In the genomic region with DNA sequence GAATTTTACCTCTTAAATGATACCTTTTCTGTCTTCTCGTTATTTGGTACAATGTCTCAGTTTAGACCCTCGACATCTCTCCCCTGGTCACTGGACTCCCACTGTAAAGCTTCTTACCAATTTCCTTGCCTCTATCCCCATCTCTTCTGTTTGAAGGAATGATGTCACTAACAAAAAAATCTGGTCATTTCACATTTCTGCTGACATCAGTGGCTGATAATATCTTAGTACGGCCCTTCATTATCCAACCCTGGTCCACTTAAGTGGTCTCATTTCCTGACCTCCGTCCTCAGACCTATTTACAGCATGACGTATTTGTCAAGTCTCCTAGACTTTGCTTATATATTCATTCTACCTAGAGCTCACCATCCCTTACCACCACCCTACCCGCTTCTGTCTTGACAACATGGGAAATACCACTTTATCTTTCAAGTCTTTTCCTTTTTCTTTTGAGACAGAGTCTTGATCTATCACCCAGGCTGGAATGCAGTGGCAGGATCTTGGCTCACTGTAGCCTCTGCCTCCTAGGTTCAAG, we compare ENCODE assay signal across 23 cellular contexts.
DNase-seq lines count a peak whose midpoint lies in the region; ATAC-seq, FAIRE-seq and TF ChIP-seq lines count a peak whose summit lies in the region.
"Had no signal": no experiment of that assay in that cellular context is flagged by ENCODE, and none has a peak within 500 bp of the region (broad histone marks: within the 10 kb centered on the region; RNA-seq: fewer than 3 reads in every experiment).

No MANE protein-coding gene starts in this region.

- H4K8ac ChIP-seq in trophoblast cell (ENCODE audit: low read depth, low read length): no peak overlapping the region

- no peak overlapping the region for H2BK120ac ChIP-seq in trophoblast cell (ENCODE audit: insufficient read depth, low read length, poor library complexity)

- TF ChIP-seq RAD21 in HepG2 (CRISPR knock-in tag; IDR thresholded peaks at IDR 0.05): no peak

- H2AFZ ChIP-seq in HepG2 (ENCODE audit: low read length) (no peak overlapping the region), trophoblast cell (ENCODE audit: insufficient read depth, low read length, poor library complexity) (no peak overlapping the region)

- H4K91ac ChIP-seq in trophoblast cell (ENCODE audit: low read depth, low read length): no peak overlapping the region

- peaks cover 2% of the 10 kb centered on the region for H3K79me1 ChIP-seq in trophoblast cell (ENCODE audit: low read length)

- H3K4me2 ChIP-seq in HepG2 (ENCODE audit: low read depth, low read length): no peak overlapping the region
- H3K4me2 ChIP-seq in trophoblast cell (ENCODE audit: low read length): no peak overlapping the region
- H3K4me2 ChIP-seq: A549; BLaER1 treated with 17β-estradiol and CSF1 and Interleukin-3, amounts not matched to agents 10 nM and 100 nM had no signal

- no peak overlapping the region for H3K9ac ChIP-seq in HepG2 (ENCODE audit: insufficient read depth, low read depth, low read length)
- no peak overlapping the region for H3K9ac ChIP-seq in trophoblast cell (ENCODE audit: low read length)
- H3K9ac ChIP-seq: BLaER1 treated with 17β-estradiol and CSF1 and Interleukin-3, amounts not matched to agents 10 nM and 100 nM had no signal

- H3K18ac ChIP-seq in trophoblast cell (ENCODE audit: low read length): no peak overlapping the region

- WGBS in HepG2 (ENCODE audit: low lambda C conversion rate): 12% methylated on average over 6 of the region's 6 CpGs
- WGBS in right lobe of liver (ENCODE audit: insufficient coverage, low coverage, low lambda C conversion rate, missing lambda C conversion rate): 81% methylated on average over 6 of the region's 6 CpGs
- no CpG with 5 or more reads among the region's 6 CpGs for WGBS in trophoblast cell (ENCODE audit: extremely low coverage, insufficient coverage, insufficient read length)

- H3K36me3 ChIP-seq in HepG2 (replicated peaks in 1 of 2; ENCODE audit: control insufficient read depth in 1 of 2, insufficient read depth in 2 of 2, low read length in 2 of 2) (no peaks in the 10 kb centered on the region), right lobe of liver (no peaks in the 10 kb centered on the region), trophoblast cell (ENCODE audit: control insufficient read depth in 1 of 2, insufficient read depth in 2 of 2, low read length in 2 of 2) (no peaks in the 10 kb centered on the region)

- H4K20me1 ChIP-seq in HepG2 (ENCODE audit: insufficient read depth, low read length): no peaks in the 10 kb centered on the region

- TF ChIP-seq EP300 in HepG2 (IDR thresholded peaks at IDR 0.05; ENCODE audit: low read depth in 2 of 2, low read length in 2 of 2) (no peak), HepG2 (CRISPR knock-in tag; IDR thresholded peaks at IDR 0.05; ENCODE audit: borderline replicate concordance) (no peak)

- H2BK12ac ChIP-seq in trophoblast cell (ENCODE audit: low read length): no peak overlapping the region

- CTCF ChIA-PET in HepG2 (lab: Yijun Ruan, JAX; ENCODE audit: low intra/inter-chr PET ratio, low total read pairs): no interaction called here

- DNase-seq in HepG2 (ENCODE audit: low spot score) (no peak), right lobe of liver (no peak), trophoblast cell (peak; percentile 70 to 91), NCI-H2107 (lab: John Stamatoyannopoulos, UW) (no peak)
- DNase-seq: AML-193; CD4-positive, alpha-beta memory T cell; CD4-positive, CD25-positive, alpha-beta regulatory T cell; CD8-positive, alpha-beta memory T cell; COR-L47; DMS 273 treated with DMSO at 0.1 percent for 48 hours; DMS153; DMS53; DMS79; DND-41; EL; GDM1 had no signal

- H3K79me2 ChIP-seq in HepG2 (ENCODE audit: insufficient read depth, low read length) (no peaks in the 10 kb centered on the region), trophoblast cell (ENCODE audit: control insufficient read depth, insufficient read depth, low read length, poor library complexity) (no peaks in the 10 kb centered on the region)

- no TSS peak for BruUV-seq in HepG2 (replicated peaks; lab: Mats Ljungman, UMichigan)

- no peak for FAIRE-seq in HepG2 (lab: Jason Lieb, UNC)
- FAIRE-seq: A549, GM12878, GM12892, GM18507 had no signal

- TF ChIP-seq CTCF in HepG2 (CRISPR knock-in tag; IDR thresholded peaks at IDR 0.05): no peak
- TF ChIP-seq CTCF in right lobe of liver (IDR thresholded peaks at IDR 0.05): no peak
- TF ChIP-seq CTCF in C4-2B (conservative IDR thresholded peaks at IDR 0.05): no peak

- no peak for TF ChIP-seq POLR2A in HepG2 (IDR thresholded peaks at IDR 0.05; ENCODE audit: insufficient read depth in 1 of 2, low read depth in 2 of 2, low read length in 2 of 2)
- no peak for TF ChIP-seq POLR2A in right lobe of liver (IDR thresholded peaks at IDR 0.05)

- POLR2A ChIA-PET in HepG2 (lab: Yijun Ruan, JAX): no interaction called here

- H3K27ac ChIP-seq in HepG2 (ENCODE audit: extremely low read length, insufficient read depth, low read length) (no peak overlapping the region), right lobe of liver (no peak overlapping the region), C4-2B (peak overlapping the region; percentile 10; the same call in 1 of the 2 replicates), trophoblast cell (ENCODE audit: low read depth, low read length) (peak overlapping the region; percentile 28)
- H3K27ac ChIP-seq: 22Rv1; A549; BLaER1 treated with 17β-estradiol and CSF1 and Interleukin-3, amounts not matched to agents 10 nM and 100 nM had no signal

- no peak overlapping the region for H3K4me3 ChIP-seq in HepG2 (replicated peaks in 1 of 3; ENCODE audit: insufficient read depth in 1 of 3, low read depth in 2 of 3, low read length in 3 of 3)
- H3K4me3 ChIP-seq in right lobe of liver: no peak overlapping the region
- H3K4me3 ChIP-seq in trophoblast cell (ENCODE audit: low read depth, low read length): no peak overlapping the region
- H3K4me3 ChIP-seq: A549; BLaER1 treated with 17β-estradiol and CSF1 and Interleukin-3, amounts not matched to agents 10 nM and 100 nM; GM12878 had no signal

- intact Hi-C loops in HepG2 (cut with micrococcal nuclease; ENCODE audit: unreplicated experiment): no loop called here
- intact Hi-C loops in right lobe of liver (cut with DNase I): no loop called here

- no peaks in the 10 kb centered on the region; a peak in 1 of 5 replicates for H3K27me3 ChIP-seq in HepG2 (ENCODE audit: control insufficient read depth in 1 of 2, insufficient read depth in 2 of 2, low read length in 2 of 2)
- no peaks in the 10 kb centered on the region for H3K27me3 ChIP-seq in right lobe of liver
- H3K27me3 ChIP-seq in trophoblast cell (ENCODE audit: insufficient read depth, low read length): no peaks in the 10 kb centered on the region
- H3K27me3 ChIP-seq: BLaER1 treated with 17β-estradiol and CSF1 and Interleukin-3, amounts not matched to agents 10 nM and 100 nM had no signal

- H3K4ac ChIP-seq in trophoblast cell (ENCODE audit: low read depth, low read length): no peak overlapping the region

- H3K4me1 ChIP-seq in HepG2 (ENCODE audit: insufficient read depth, low read length) (no peaks in the 10 kb centered on the region), right lobe of liver (no peaks in the 10 kb centered on the region), trophoblast cell (ENCODE audit: control insufficient read depth in 1 of 2, insufficient read depth in 2 of 2, low read length in 2 of 2) (peaks cover 2 to 5% of the 10 kb centered on the region in 2 experiments)
- H3K4me1 ChIP-seq: A549; BLaER1 treated with 17β-estradiol and CSF1 and Interleukin-3, amounts not matched to agents 10 nM and 100 nM had no signal

- no peak overlapping the region for H3K23ac ChIP-seq in trophoblast cell (ENCODE audit: low read length)

- in situ Hi-C loops in HepG2 (cut with HindIII; ENCODE audit: extremely low pct_ligation_motif_present, low pct_unique_long_range_greater_than_20kb): no loop called here

- no peak overlapping the region for H3K14ac ChIP-seq in trophoblast cell (ENCODE audit: low read length)

- ATAC-seq in HepG2: no peak
- ATAC-seq in right lobe of liver: no peak
- ATAC-seq: A549, GM12878 had no signal

- H2AK5ac ChIP-seq in trophoblast cell (ENCODE audit: low read length): no peak overlapping the region

- H4K12ac ChIP-seq in trophoblast cell (ENCODE audit: low read depth, low read length): no peak overlapping the region

- H3K9me3 ChIP-seq in HepG2 (ENCODE audit: low read length) (no peaks in the 10 kb centered on the region), right lobe of liver (no peaks in the 10 kb centered on the region), trophoblast cell (ENCODE audit: insufficient read depth, low read depth, low read length) (no peaks in the 10 kb centered on the region)
- H3K9me3 ChIP-seq: A549 had no signal

- H2BK5ac ChIP-seq in trophoblast cell (ENCODE audit: low read depth, low read length, poor library complexity): no peak overlapping the region

TF ChIP-seq in HepG2, 621 proteins besides CTCF, POLR2A, EP300 and RAD21:
- TF ChIP-seq, protein P1, sequence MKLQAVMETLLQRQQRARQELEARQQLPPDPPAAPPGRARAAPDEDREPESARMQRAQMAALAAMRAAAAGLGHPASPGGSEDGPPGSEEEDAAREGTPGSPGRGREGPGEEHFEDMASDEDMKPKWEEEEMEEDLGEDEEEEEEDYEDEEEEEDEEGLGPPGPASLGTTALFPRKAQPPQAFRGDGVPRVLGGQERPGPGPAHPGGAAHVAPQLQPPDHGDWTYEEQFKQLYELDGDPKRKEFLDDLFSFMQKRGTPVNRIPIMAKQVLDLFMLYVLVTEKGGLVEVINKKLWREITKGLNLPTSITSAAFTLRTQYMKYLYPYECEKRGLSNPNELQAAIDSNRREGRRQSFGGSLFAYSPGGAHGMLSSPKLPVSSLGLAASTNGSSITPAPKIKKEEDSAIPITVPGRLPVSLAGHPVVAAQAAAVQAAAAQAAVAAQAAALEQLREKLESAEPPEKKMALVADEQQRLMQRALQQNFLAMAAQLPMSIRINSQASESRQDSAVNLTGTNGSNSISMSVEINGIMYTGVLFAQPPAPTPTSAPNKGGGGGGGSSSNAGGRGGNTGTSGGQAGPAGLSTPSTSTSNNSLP (IDR thresholded peaks at IDR 0.05; ENCODE audit: low read depth, low read length): no peak
- TF ChIP-seq ZNF530 (CRISPR knock-in tag; IDR thresholded peaks at IDR 0.05; ENCODE audit: low read depth): no peak
- TF ChIP-seq CHD4 (IDR thresholded peaks at IDR 0.05; ENCODE audit: borderline replicate concordance, low read length): no peak
- TF ChIP-seq ATF7 (IDR thresholded peaks at IDR 0.05): 0 out of 2 replicates have a peak, but pooled peaks have one; percentile 23
- TF ChIP-seq ATF7 (CRISPR knock-in tag; IDR thresholded peaks at IDR 0.05): no peak
- TF ChIP-seq GTF2F1 (IDR thresholded peaks at IDR 0.05; ENCODE audit: low read length): no peak
- no peak for TF ChIP-seq ZNF235 (CRISPR knock-in tag; IDR thresholded peaks at IDR 0.05; ENCODE audit: borderline replicate concordance)
- TF ChIP-seq HOXA7 (CRISPR knock-in tag; IDR thresholded peaks at IDR 0.05): no peak
- no peak for TF ChIP-seq MXD4 (CRISPR knock-in tag; IDR thresholded peaks at IDR 0.05)
- TF ChIP-seq CREB1 (IDR thresholded peaks at IDR 0.05): peak; percentile 55; the same call in 1 of the 2 replicates
- no peak for TF ChIP-seq CREB1 (CRISPR knock-in tag; IDR thresholded peaks at IDR 0.05)

Comparison
In these comparisons a context has a peak if more than half of its experiments do, and no peak if none do; other contexts are left out.
1. DNase-seq: peak in trophoblast cell (2 of 2); none in HepG2 (single experiment), right lobe of liver (0 of 3) and NCI-H2107 (single experiment).
2. H3K27ac ChIP-seq: peak in C4-2B (single experiment) and trophoblast cell (single experiment); none in HepG2 (single experiment) and right lobe of liver (0 of 3).